ENCODE assay signal across 1 cellular context in the genomic region with DNA sequence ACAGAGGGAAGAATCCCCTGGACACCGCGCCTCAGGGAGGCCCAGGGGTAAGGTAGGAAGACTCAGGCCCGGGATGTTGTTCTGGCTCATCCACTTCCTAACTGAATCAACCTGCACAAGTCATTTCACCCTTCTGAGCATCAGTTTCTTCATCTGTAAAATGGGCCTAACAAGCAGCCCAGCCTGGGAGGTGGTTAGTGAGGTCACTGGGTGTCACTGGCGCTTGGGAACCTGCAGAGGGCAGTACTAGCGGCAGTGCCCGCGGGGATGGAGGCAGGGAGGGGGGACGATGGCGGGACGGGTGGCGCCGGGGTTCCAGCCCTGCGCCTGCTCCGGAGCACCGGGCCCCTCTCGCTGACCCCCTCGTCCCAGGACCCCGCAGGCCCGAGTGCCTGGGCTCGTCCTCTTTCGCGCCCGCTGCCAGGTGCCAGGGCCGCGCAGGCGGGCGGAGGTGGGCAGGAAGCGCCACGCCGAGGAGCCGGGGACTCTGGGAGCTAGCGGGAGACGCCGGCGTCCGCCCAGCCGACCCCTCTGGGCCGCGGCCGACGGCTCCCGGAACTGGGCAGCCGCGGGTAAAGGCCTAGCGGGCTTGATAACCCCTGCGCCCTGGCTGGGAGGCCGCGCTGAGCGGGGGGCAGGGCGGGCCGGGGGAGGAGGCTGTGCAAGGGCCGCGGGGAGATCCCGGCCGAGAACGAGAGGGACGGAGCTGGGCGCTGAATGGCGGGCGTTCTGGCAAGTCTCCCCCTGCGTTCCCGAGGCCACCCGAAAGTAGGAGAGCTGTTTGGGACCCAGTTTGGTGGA.
TF ChIP-seq lines count a peak whose summit lies in the region.

A gene with protein sequence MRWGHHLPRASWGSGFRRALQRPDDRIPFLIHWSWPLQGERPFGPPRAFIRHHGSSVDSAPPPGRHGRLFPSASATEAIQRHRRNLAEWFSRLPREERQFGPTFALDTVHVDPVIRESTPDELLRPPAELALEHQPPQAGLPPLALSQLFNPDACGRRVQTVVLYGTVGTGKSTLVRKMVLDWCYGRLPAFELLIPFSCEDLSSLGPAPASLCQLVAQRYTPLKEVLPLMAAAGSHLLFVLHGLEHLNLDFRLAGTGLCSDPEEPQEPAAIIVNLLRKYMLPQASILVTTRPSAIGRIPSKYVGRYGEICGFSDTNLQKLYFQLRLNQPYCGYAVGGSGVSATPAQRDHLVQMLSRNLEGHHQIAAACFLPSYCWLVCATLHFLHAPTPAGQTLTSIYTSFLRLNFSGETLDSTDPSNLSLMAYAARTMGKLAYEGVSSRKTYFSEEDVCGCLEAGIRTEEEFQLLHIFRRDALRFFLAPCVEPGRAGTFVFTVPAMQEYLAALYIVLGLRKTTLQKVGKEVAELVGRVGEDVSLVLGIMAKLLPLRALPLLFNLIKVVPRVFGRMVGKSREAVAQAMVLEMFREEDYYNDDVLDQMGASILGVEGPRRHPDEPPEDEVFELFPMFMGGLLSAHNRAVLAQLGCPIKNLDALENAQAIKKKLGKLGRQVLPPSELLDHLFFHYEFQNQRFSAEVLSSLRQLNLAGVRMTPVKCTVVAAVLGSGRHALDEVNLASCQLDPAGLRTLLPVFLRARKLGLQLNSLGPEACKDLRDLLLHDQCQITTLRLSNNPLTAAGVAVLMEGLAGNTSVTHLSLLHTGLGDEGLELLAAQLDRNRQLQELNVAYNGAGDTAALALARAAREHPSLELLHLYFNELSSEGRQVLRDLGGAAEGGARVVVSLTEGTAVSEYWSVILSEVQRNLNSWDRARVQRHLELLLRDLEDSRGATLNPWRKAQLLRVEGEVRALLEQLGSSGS (plus strand): TSS at position 255 of the 801 bp plus-strand sequence. CDS start 2,679 bp downstream, outside the sequence.

TF ChIP-seq in GM12878, 131 proteins besides CTCF, POLR2A, EP300 and RAD21 (continued from another document and continues in another):
- TF ChIP-seq TCF12 (IDR thresholded peaks at IDR 0.05; ENCODE audit: low read depth, low read length) (0 out of 2 replicates have a peak, but pooled peaks have one; percentile 25), SIX5 (IDR thresholded peaks at IDR 0.05; ENCODE audit: low read depth, low read length, severe bottlenecking) (no peak), CREB1 (IDR thresholded peaks at IDR 0.05; ENCODE audit: low read depth) (peak; percentile 88), POLR2AphosphoS5 (IDR thresholded peaks at IDR 0.05; ENCODE audit: low read length) (peak; percentile 50; the same call in 1 of the 2 replicates), CHD1 (IDR thresholded peaks at IDR 0.05; ENCODE audit: low read depth, low read length) (no peak), NR2C1 (IDR thresholded peaks at IDR 0.05) (0 out of 2 replicates have a peak, but pooled peaks have one; percentile 19), SUZ12 (IDR thresholded peaks at IDR 0.05; ENCODE audit: unreplicated experiment) (no peak), TARDBP (IDR thresholded peaks at IDR 0.05; ENCODE audit: borderline replicate concordance) (no peak), RCOR1 (conservative IDR thresholded peaks at IDR 0.05; ENCODE audit: low read depth, low read length) (peak; percentile 96), SP1 (IDR thresholded peaks at IDR 0.05; ENCODE audit: low read depth, low read length) (peak; percentile 28), NR2F1 (conservative IDR thresholded peaks at IDR 0.05) (peak; percentile 85), FOS (IDR thresholded peaks at IDR 0.05; ENCODE audit: borderline replicate concordance, extremely low read depth, insufficient read length) (no peak), CEBPB (IDR thresholded peaks at IDR 0.05; ENCODE audit: borderline replicate concordance in 1 of 2, low read depth in 2 of 2, low read length in 2 of 2) (no peak), SUPT20H (IDR thresholded peaks at IDR 0.05; ENCODE audit: borderline replicate concordance, control insufficient read depth, low read depth, low read length) (no peak), KLF5 (IDR thresholded peaks at IDR 0.05; ENCODE audit: partially characterized antibody) (no peak), EGR1 (IDR thresholded peaks at IDR 0.05; ENCODE audit: borderline replicate concordance in 1 of 2, low read depth in 2 of 2, low read length in 2 of 2) (0 out of 3 replicates have a peak, but pooled peaks of 1 of the 2 experiments have one; percentile 28), SREBF2 (IDR thresholded peaks at IDR 0.05; ENCODE audit: low read length) (no peak), TCF3 (IDR thresholded peaks at IDR 0.05; ENCODE audit: borderline replicate concordance, insufficient read depth, low read depth, low read length) (0 out of 2 replicates have a peak, but pooled peaks have one; percentile 46), YY1 (IDR thresholded peaks at IDR 0.05; ENCODE audit: low read depth, low read length) (peak; percentile 93)
- TF ChIP-seq, protein P1, sequence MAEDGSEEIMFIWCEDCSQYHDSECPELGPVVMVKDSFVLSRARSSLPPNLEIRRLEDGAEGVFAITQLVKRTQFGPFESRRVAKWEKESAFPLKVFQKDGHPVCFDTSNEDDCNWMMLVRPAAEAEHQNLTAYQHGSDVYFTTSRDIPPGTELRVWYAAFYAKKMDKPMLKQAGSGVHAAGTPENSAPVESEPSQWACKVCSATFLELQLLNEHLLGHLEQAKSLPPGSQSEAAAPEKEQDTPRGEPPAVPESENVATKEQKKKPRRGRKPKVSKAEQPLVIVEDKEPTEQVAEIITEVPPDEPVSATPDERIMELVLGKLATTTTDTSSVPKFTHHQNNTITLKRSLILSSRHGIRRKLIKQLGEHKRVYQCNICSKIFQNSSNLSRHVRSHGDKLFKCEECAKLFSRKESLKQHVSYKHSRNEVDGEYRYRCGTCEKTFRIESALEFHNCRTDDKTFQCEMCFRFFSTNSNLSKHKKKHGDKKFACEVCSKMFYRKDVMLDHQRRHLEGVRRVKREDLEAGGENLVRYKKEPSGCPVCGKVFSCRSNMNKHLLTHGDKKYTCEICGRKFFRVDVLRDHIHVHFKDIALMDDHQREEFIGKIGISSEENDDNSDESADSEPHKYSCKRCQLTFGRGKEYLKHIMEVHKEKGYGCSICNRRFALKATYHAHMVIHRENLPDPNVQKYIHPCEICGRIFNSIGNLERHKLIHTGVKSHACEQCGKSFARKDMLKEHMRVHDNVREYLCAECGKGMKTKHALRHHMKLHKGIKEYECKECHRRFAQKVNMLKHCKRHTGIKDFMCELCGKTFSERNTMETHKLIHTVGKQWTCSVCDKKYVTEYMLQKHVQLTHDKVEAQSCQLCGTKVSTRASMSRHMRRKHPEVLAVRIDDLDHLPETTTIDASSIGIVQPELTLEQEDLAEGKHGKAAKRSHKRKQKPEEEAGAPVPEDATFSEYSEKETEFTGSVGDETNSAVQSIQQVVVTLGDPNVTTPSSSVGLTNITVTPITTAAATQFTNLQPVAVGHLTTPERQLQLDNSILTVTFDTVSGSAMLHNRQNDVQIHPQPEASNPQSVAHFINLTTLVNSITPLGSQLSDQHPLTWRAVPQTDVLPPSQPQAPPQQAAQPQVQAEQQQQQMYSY (CRISPR knock-in tag; IDR thresholded peaks at IDR 0.05) = no peak
- TF ChIP-seq, protein P2, sequence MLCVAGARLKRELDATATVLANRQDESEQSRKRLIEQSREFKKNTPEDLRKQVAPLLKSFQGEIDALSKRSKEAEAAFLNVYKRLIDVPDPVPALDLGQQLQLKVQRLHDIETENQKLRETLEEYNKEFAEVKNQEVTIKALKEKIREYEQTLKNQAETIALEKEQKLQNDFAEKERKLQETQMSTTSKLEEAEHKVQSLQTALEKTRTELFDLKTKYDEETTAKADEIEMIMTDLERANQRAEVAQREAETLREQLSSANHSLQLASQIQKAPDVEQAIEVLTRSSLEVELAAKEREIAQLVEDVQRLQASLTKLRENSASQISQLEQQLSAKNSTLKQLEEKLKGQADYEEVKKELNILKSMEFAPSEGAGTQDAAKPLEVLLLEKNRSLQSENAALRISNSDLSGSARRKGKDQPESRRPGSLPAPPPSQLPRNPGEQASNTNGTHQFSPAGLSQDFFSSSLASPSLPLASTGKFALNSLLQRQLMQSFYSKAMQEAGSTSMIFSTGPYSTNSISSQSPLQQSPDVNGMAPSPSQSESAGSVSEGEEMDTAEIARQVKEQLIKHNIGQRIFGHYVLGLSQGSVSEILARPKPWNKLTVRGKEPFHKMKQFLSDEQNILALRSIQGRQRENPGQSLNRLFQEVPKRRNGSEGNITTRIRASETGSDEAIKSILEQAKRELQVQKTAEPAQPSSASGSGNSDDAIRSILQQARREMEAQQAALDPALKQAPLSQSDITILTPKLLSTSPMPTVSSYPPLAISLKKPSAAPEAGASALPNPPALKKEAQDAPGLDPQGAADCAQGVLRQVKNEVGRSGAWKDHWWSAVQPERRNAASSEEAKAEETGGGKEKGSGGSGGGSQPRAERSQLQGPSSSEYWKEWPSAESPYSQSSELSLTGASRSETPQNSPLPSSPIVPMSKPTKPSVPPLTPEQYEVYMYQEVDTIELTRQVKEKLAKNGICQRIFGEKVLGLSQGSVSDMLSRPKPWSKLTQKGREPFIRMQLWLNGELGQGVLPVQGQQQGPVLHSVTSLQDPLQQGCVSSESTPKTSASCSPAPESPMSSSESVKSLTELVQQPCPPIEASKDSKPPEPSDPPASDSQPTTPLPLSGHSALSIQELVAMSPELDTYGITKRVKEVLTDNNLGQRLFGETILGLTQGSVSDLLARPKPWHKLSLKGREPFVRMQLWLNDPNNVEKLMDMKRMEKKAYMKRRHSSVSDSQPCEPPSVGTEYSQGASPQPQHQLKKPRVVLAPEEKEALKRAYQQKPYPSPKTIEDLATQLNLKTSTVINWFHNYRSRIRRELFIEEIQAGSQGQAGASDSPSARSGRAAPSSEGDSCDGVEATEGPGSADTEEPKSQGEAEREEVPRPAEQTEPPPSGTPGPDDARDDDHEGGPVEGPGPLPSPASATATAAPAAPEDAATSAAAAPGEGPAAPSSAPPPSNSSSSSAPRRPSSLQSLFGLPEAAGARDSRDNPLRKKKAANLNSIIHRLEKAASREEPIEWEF (IDR thresholded peaks at IDR 0.05; ENCODE audit: insufficient replicate concordance, low read depth, low read length) = no peak
- TF ChIP-seq, protein P3, sequence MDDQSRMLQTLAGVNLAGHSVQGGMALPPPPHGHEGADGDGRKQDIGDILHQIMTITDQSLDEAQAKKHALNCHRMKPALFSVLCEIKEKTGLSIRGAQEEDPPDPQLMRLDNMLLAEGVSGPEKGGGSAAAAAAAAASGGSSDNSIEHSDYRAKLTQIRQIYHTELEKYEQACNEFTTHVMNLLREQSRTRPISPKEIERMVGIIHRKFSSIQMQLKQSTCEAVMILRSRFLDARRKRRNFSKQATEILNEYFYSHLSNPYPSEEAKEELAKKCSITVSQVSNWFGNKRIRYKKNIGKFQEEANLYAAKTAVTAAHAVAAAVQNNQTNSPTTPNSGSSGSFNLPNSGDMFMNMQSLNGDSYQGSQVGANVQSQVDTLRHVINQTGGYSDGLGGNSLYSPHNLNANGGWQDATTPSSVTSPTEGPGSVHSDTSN (IDR thresholded peaks at IDR 0.05; ENCODE audit: insufficient replicate concordance, low read depth, low read length) = no peak
- TF ChIP-seq, protein P4, sequence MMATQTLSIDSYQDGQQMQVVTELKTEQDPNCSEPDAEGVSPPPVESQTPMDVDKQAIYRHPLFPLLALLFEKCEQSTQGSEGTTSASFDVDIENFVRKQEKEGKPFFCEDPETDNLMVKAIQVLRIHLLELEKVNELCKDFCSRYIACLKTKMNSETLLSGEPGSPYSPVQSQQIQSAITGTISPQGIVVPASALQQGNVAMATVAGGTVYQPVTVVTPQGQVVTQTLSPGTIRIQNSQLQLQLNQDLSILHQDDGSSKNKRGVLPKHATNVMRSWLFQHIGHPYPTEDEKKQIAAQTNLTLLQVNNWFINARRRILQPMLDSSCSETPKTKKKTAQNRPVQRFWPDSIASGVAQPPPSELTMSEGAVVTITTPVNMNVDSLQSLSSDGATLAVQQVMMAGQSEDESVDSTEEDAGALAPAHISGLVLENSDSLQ (IDR thresholded peaks at IDR 0.05) = peak; percentile 33; the same call in 1 of the 2 replicates
- TF ChIP-seq, protein P5, sequence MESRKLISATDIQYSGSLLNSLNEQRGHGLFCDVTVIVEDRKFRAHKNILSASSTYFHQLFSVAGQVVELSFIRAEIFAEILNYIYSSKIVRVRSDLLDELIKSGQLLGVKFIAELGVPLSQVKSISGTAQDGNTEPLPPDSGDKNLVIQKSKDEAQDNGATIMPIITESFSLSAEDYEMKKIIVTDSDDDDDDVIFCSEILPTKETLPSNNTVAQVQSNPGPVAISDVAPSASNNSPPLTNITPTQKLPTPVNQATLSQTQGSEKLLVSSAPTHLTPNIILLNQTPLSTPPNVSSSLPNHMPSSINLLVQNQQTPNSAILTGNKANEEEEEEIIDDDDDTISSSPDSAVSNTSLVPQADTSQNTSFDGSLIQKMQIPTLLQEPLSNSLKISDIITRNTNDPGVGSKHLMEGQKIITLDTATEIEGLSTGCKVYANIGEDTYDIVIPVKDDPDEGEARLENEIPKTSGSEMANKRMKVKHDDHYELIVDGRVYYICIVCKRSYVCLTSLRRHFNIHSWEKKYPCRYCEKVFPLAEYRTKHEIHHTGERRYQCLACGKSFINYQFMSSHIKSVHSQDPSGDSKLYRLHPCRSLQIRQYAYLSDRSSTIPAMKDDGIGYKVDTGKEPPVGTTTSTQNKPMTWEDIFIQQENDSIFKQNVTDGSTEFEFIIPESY (IDR thresholded peaks at IDR 0.05) = 0 out of 2 replicates have a peak, but pooled peaks have one; percentile 30
- TF ChIP-seq, protein P6, sequence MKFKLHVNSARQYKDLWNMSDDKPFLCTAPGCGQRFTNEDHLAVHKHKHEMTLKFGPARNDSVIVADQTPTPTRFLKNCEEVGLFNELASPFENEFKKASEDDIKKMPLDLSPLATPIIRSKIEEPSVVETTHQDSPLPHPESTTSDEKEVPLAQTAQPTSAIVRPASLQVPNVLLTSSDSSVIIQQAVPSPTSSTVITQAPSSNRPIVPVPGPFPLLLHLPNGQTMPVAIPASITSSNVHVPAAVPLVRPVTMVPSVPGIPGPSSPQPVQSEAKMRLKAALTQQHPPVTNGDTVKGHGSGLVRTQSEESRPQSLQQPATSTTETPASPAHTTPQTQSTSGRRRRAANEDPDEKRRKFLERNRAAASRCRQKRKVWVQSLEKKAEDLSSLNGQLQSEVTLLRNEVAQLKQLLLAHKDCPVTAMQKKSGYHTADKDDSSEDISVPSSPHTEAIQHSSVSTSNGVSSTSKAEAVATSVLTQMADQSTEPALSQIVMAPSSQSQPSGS (IDR thresholded peaks at IDR 0.05; ENCODE audit: low read length) = no peak
- TF ChIP-seq, protein P7, sequence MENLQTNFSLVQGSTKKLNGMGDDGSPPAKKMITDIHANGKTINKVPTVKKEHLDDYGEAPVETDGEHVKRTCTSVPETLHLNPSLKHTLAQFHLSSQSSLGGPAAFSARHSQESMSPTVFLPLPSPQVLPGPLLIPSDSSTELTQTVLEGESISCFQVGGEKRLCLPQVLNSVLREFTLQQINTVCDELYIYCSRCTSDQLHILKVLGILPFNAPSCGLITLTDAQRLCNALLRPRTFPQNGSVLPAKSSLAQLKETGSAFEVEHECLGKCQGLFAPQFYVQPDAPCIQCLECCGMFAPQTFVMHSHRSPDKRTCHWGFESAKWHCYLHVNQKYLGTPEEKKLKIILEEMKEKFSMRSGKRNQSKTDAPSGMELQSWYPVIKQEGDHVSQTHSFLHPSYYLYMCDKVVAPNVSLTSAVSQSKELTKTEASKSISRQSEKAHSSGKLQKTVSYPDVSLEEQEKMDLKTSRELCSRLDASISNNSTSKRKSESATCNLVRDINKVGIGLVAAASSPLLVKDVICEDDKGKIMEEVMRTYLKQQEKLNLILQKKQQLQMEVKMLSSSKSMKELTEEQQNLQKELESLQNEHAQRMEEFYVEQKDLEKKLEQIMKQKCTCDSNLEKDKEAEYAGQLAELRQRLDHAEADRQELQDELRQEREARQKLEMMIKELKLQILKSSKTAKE (IDR thresholded peaks at IDR 0.05; ENCODE audit: low read depth, poor library complexity, severe bottlenecking) = no peak
- TF ChIP-seq, protein P8, sequence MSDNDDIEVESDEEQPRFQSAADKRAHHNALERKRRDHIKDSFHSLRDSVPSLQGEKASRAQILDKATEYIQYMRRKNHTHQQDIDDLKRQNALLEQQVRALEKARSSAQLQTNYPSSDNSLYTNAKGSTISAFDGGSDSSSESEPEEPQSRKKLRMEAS (IDR thresholded peaks at IDR 0.05; ENCODE audit: low read depth, low read length) = no peak
